In genomic region chr1:43653339-43653738, GRCh38 we compare ENCODE assay signal across 8 cellular contexts. TPM values are rescaled to one million over a fixed set of nuclear protein-coding genes. Genes with fewer than 3 reads are reported as not detected.
DNase-seq lines count a peak whose midpoint lies in the region; ATAC-seq lines count a peak whose summit lies in the region.

No MANE protein-coding gene starts in this region.

- no peaks in the 10 kb centered on the region for H3K27me3 ChIP-seq in effector memory CD4-positive, alpha-beta T cell (replicated peaks; ENCODE audit: control insufficient read depth, insufficient read depth, low read length, poor library complexity, severe bottlenecking)

- H3K4me1 ChIP-seq in effector memory CD4-positive, alpha-beta T cell (ENCODE audit: control insufficient read depth, insufficient read depth, low read length, poor library complexity, severe bottlenecking), result peaks cover 16% of the 10 kb centered on the region

- H3K27ac ChIP-seq in effector memory CD4-positive, alpha-beta T cell (ENCODE audit: insufficient read depth, low read length, poor library complexity, severe bottlenecking), result no peak overlapping the region

- H3K9me3 ChIP-seq in effector memory CD4-positive, alpha-beta T cell (ENCODE audit: control insufficient read depth, low read length), result no peaks in the 10 kb centered on the region

- no peak for ATAC-seq in HG03159 (IDR thresholded peaks at IDR 0.05; ENCODE audit: unreplicated experiment)

- H3K36me3 ChIP-seq in effector memory CD4-positive, alpha-beta T cell (ENCODE audit: control insufficient read depth, insufficient read depth, low read length), result peaks cover 46% of the 10 kb centered on the region

- H3K4me3 ChIP-seq in effector memory CD4-positive, alpha-beta T cell (ENCODE audit: insufficient read depth, low read depth, low read length, poor library complexity, severe bottlenecking), result no peak overlapping the region

- DNase-seq in SKM-1 treated with dmso at 0.1 percent for 144 hours (lab: John Stamatoyannopoulos, UW; ENCODE audit: unreplicated experiment), result peak; percentile 11
- no peak for DNase-seq in SKM-1 (lab: John Stamatoyannopoulos, UW; ENCODE audit: unreplicated experiment)
- DNase-seq in NCI-H524 treated with DMSO at 0.1 percent for 48 hours (lab: John Stamatoyannopoulos, UW), result peak; percentile 16
- peak; percentile 52 for DNase-seq in dermis blood vessel endothelial cell
- DNase-seq in putamen (ENCODE audit: low spot score), result peak; percentile 61
- DNase-seq in activated gamma-delta T cell (lab: John Stamatoyannopoulos, UW), result no peak
- no peak for DNase-seq in effector memory CD4-positive, alpha-beta T cell

RNA-seq across cellular contexts. Expression of gene KDM4A, which starts 3.4 kb away (rescaled TPM):
- total RNA-seq in dermis blood vessel endothelial cell, result 51.1 and 57.9 TPM in 2 replicates

RNA-seq across cellular contexts. Expression of gene ST3GAL3, which starts 54.0 kb away (rescaled TPM):
- total RNA-seq in dermis blood vessel endothelial cell, result 9.0 and 14.6 TPM in 2 replicates

Comparison
In these comparisons a context has a peak if more than half of its experiments do, and no peak if none do; other contexts are left out.
1. DNase-seq: peak in SKM-1 treated with dmso at 0.1 percent for 144 hours (single experiment), NCI-H524 treated with DMSO at 0.1 percent for 48 hours (single experiment), dermis blood vessel endothelial cell (single experiment) and putamen (single experiment); none in SKM-1 (single experiment), activated gamma-delta T cell (single experiment) and effector memory CD4-positive, alpha-beta T cell (0 of 3).